Comparison of ENCODE assay signal across 9 cellular contexts in the genomic region with DNA sequence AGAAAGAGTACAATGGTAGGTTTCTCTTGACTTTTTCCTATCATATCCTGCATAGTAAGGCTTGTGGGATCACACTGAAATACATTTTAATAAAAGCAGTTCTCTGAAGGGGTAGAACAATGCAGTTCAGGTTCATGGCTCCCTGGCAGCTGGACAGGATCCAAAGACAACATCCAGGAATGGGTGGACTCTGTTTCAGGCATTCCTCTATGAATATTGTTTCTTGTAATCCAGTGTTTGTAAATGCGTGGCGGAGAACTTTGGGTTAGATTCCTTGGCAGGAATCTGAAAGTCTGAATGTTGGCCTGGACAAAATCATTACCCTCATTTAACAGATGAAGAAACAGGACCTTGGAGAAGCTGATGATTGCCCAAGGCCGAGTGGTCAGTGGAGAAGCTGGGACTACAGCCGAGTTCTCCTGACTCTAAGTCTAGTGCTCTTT. TPM values are rescaled to one million over a fixed set of nuclear protein-coding genes. Genes with fewer than 3 reads are reported as not detected.
A peak's percentile ranks its signal among the peaks of the same experiment; 100 is the strongest.
DNase-seq lines count a peak whose midpoint lies in the region; ATAC-seq and TF ChIP-seq lines count a peak whose summit lies in the region.
"Had no signal": no experiment of that assay in that cellular context is flagged by ENCODE, and none has a peak within 500 bp of the region (broad histone marks: within the 10 kb centered on the region; RNA-seq: fewer than 3 reads in every experiment).

No MANE protein-coding gene starts in this region.

- H3K4me1 Mint-ChIP-seq in CD14-positive monocyte = peaks cover 14% of the 10 kb centered on the region

- ATAC-seq in activated CD4-positive, CD25-positive, alpha-beta regulatory T cell treated with anti-CD3 and anti-CD28 coated beads, Interleukin-2, amount 50 U/mL, for 24 hours = no peak

- H3K4me3 Mint-ChIP-seq in CD14-positive monocyte = peak overlapping the region in 1 of 2 donors; percentile 43

- H3K27me3 ChIP-seq in adrenal gland (no peaks in the 10 kb centered on the region), suprapubic skin (no peaks in the 10 kb centered on the region)

- TF ChIP-seq CTCF in adrenal gland (IDR thresholded peaks at IDR 0.05) = no peak
- TF ChIP-seq CTCF in suprapubic skin (IDR thresholded peaks at IDR 0.05) = no peak
- TF ChIP-seq CTCF in CD14-positive monocyte (IDR thresholded peaks at IDR 0.05) = no peak

- WGBS in adrenal gland, 4 donors = 36 to 51% (median 40%) methylated on average over 4 of the region's 4 CpGs
- WGBS in suprapubic skin = 31% methylated on average over 4 of the region's 4 CpGs

- H3K27ac Mint-ChIP-seq in CD14-positive monocyte = no peak overlapping the region

- H3K9me3 Mint-ChIP-seq in CD14-positive monocyte = peaks cover 13 to 30% (median 18%) of the 10 kb centered on the region in 7 donors

- no peak for TF ChIP-seq POLR2A in adrenal gland (IDR thresholded peaks at IDR 0.05)
- TF ChIP-seq POLR2A in suprapubic skin (IDR thresholded peaks at IDR 0.05) = no peak

- H3K36me3 ChIP-seq in adrenal gland (replicated peaks in 1 of 2) (no peaks in the 10 kb centered on the region), suprapubic skin (no peaks in the 10 kb centered on the region)
- H3K36me3 ChIP-seq: neutrophil had no signal

- no peak for TF ChIP-seq EP300 in suprapubic skin (IDR thresholded peaks at IDR 0.05)

- intact Hi-C loops in adrenal gland (cut with DNase I) = no loop called here
- intact Hi-C loops in CD14-positive monocyte (cut with micrococcal nuclease) = no loop called here

- H3K27me3 Mint-ChIP-seq in CD14-positive monocyte (ENCODE audit: low read depth in 3 of 3) = peaks cover 80 to 87% (median 86%) of the 10 kb centered on the region in 3 donors

- H3K9me3 ChIP-seq in adrenal gland (replicated peaks in 1 of 3) = no peaks in the 10 kb centered on the region
- H3K9me3 ChIP-seq in suprapubic skin = no peaks in the 10 kb centered on the region
- H3K9me3 ChIP-seq: neutrophil had no signal

- H3K36me3 Mint-ChIP-seq in CD14-positive monocyte = peaks cover 6 to 9% of the 10 kb centered on the region in 2 donors

- H3K4me3 ChIP-seq in adrenal gland = no peak overlapping the region
- no peak overlapping the region for H3K4me3 ChIP-seq in suprapubic skin

- peak overlapping the region in 4 of 5 donors; percentile 26 to 66 (median 40) for H3K27ac ChIP-seq in adrenal gland
- peak overlapping the region; percentile 65 for H3K27ac ChIP-seq in suprapubic skin
- H3K27ac ChIP-seq: neutrophil had no signal

- H3K4me1 ChIP-seq in adrenal gland (replicated peaks in 1 of 2) (peaks cover 0 to 50% of the 10 kb centered on the region in 2 donors), suprapubic skin (peaks cover 70% of the 10 kb centered on the region)

- DNase-seq in HT1080 (ENCODE audit: low read depth) (peak; percentile 58), adrenal gland (peak; percentile 26 to 83 (median 59)), iris pigment epithelial cell (ENCODE audit: low read depth) (peak; percentile 91), suprapubic skin (ENCODE audit: low spot score in 2 of 2) (peak in 1 of 2 donors; percentile 71), epidermal melanocyte (ENCODE audit: insufficient read length, low spot score) (no peak), CD14-positive monocyte (ENCODE audit: low spot score) (no peak)
- DNase-seq in activated CD4-positive, alpha-beta T cell treated with anti-CD3 and anti-CD28 coated beads for 48 hours = no peak

RNA-seq across cellular contexts. Expression of gene SYNE2, which starts 43.5 kb away (rescaled TPM):
- 6.9 and 9.8 TPM in 2 replicates for total RNA-seq in HT1080 (2014; rRNA removed; shearing (Covaris generic))
- 1.0 and 1.4 TPM in 2 replicates for polyA plus RNA-seq in HT1080 (2015; cell fraction: cytosol; rRNA removed)
- polyA plus RNA-seq in HT1080 (2015; cell fraction: nucleus; rRNA removed) = 23.5 TPM in 2 replicates
- total RNA-seq in adrenal gland = 100 to 1,000 TPM in 1 of 8 donors, 10 to 100 TPM in 7; 21.4 to 140 (median 63.9) TPM
- 10 to 100 TPM; 22.0 to 37.5 (median 26.9) TPM for polyA plus RNA-seq in adrenal gland
- total RNA-seq in suprapubic skin = 100 to 1,000 TPM; 234 to 658 (median 244) TPM
- under 1 TPM; 0.06 to 0.46 TPM for polyA plus RNA-seq in CD14-positive monocyte

Comparison
In these comparisons a context has a peak if more than half of its experiments do, and no peak if none do; other contexts are left out.
1. DNase-seq: peak in HT1080 (single experiment), adrenal gland (7 of 7) and iris pigment epithelial cell (single experiment); none in activated CD4-positive, alpha-beta T cell treated with anti-CD3 and anti-CD28 coated beads for 48 hours (single experiment), epidermal melanocyte (single experiment) and CD14-positive monocyte (single experiment).